ENCODE assay signal across 13 cellular contexts in the genomic region with DNA sequence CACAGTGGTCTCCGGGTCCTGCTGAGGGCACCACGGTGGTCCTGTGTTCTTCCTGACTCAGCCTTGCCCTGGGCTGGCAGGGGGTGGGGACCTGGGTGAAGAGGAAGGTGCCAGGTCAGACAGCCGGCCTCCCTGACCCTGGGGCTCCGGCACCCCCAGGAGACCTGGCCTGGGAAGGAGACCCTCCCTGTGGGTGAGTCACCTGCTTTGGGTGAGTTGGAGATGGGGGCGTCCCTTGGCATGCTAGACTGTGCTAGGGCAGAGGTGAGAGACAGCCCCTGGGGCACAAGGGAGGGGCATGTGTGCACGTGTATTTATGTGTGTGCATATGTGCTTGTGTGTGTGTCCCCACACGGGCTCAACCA. TPM values are rescaled to one million over a fixed set of nuclear protein-coding genes. Genes with fewer than 3 reads are reported as not detected.
DNase-seq lines count a peak whose midpoint lies in the region; ATAC-seq, FAIRE-seq and TF ChIP-seq lines count a peak whose summit lies in the region.
"Had no signal": no experiment of that assay in that cellular context is flagged by ENCODE, and none has a peak within 500 bp of the region (broad histone marks: within the 10 kb centered on the region; RNA-seq: fewer than 3 reads in every experiment).

No MANE protein-coding gene starts in this region.

- peaks cover 85% of the 10 kb centered on the region for H3K4me1 ChIP-seq in A549
- peaks cover 9% of the 10 kb centered on the region for H3K4me1 ChIP-seq in parathyroid adenoma

- DNase-seq in A549 (ENCODE audit: low read depth in 1 of 2, low spot score in 1 of 2) (peak in 1 of 2 experiments; percentile 31), M059J (ENCODE audit: low read depth) (peak; percentile 61), dermis blood vessel endothelial cell (no peak), CD1c-positive myeloid dendritic cell (ENCODE audit: extremely low spot score) (no peak), occipital lobe (lab: John Stamatoyannopoulos, UW) (no peak)
- peak; percentile 34 for DNase-seq in activated naive CD8-positive, alpha-beta T cell treated with anti-CD3 and anti-CD28 coated beads for 36 hours
- DNase-seq: left cardiac atrium, NCI-H146 had no signal

- H2AFZ ChIP-seq in parathyroid adenoma: no peak overlapping the region

- peaks cover 29% of the 10 kb centered on the region for H3K4me1 Mint-ChIP-seq in activated naive CD8-positive, alpha-beta T cell treated with anti-CD3 and anti-CD28 coated beads for 36 hours

- H3K4me3 Mint-ChIP-seq in activated naive CD8-positive, alpha-beta T cell treated with anti-CD3 and anti-CD28 coated beads for 36 hours: no peak overlapping the region

- peak overlapping the region; percentile 92 to 93 for H3K27ac ChIP-seq in A549
- H3K27ac ChIP-seq in parathyroid adenoma: peak overlapping the region; percentile 53
- H3K27ac ChIP-seq: C4-2B had no signal

- H3K36me3 ChIP-seq in parathyroid adenoma (ENCODE audit: control insufficient read depth, insufficient read depth, low read length): no peaks in the 10 kb centered on the region

- POLR2A ChIA-PET in A549 (lab: Yijun Ruan, JAX): no interaction called here

- CTCF ChIA-PET in A549 (lab: Yijun Ruan, JAX): no interaction called here

- no peaks in the 10 kb centered on the region for H3K9me3 Mint-ChIP-seq in activated naive CD8-positive, alpha-beta T cell treated with anti-CD3 and anti-CD28 coated beads for 36 hours
- H3K9me3 Mint-ChIP-seq: natural killer cell treated with Interleukin-12 subunit alpha and Interleukin-12 subunit beta and Interleukin-15 and Interleukin-18, amount 100 ng/mL, for 72 hours had no signal

- H3K36me3 Mint-ChIP-seq in activated naive CD8-positive, alpha-beta T cell treated with anti-CD3 and anti-CD28 coated beads for 36 hours: no peaks in the 10 kb centered on the region
- H3K36me3 Mint-ChIP-seq: natural killer cell treated with Interleukin-12 subunit alpha and Interleukin-12 subunit beta and Interleukin-15 and Interleukin-18, amount 100 ng/mL, for 72 hours had no signal

- no peak for TF ChIP-seq RAD21 in A549 (conservative IDR thresholded peaks at IDR 0.05 in 1 of 2, IDR thresholded peaks at IDR 0.05 in 1 of 2)

- peak overlapping the region; percentile 87 for H3K4me2 ChIP-seq in A549
- peak overlapping the region; percentile 50 for H3K4me2 ChIP-seq in parathyroid adenoma (ENCODE audit: low read length)

- ATAC-seq in A549 (peak; percentile 27 to 40), GM18498 (IDR thresholded peaks at IDR 0.05; ENCODE audit: unreplicated experiment) (no peak)
- ATAC-seq: left cardiac atrium had no signal

- 21% methylated on average over 6 of the region's 7 CpGs for WGBS in A549 (ENCODE audit: missing lambda C conversion rate)

- no peaks in the 10 kb centered on the region for H3K9me3 ChIP-seq in A549
- no peaks in the 10 kb centered on the region for H3K9me3 ChIP-seq in parathyroid adenoma (ENCODE audit: control insufficient read depth, low read length)

- peaks cover 4% of the 10 kb centered on the region for H3K79me2 ChIP-seq in parathyroid adenoma

- no peak overlapping the region for H3K9ac ChIP-seq in parathyroid adenoma

- TF ChIP-seq POLR2A in A549 (IDR thresholded peaks at IDR 0.05; ENCODE audit: low read length): no peak

- H3K27ac Mint-ChIP-seq in activated naive CD8-positive, alpha-beta T cell treated with anti-CD3 and anti-CD28 coated beads for 36 hours: no peak overlapping the region

- H3K4me3 ChIP-seq in A549: peak overlapping the region; percentile 13; the same call in 1 of the 3 replicates
- peak overlapping the region; percentile 41 for H3K4me3 ChIP-seq in parathyroid adenoma (ENCODE audit: low read depth, low read length)

- H3K27me3 Mint-ChIP-seq in activated naive CD8-positive, alpha-beta T cell treated with anti-CD3 and anti-CD28 coated beads for 36 hours: no peaks in the 10 kb centered on the region

- H3K27me3 ChIP-seq in parathyroid adenoma (ENCODE audit: control insufficient read depth, insufficient read depth, low read length): no peaks in the 10 kb centered on the region

- no peak for FAIRE-seq in A549 (lab: Jason Lieb, UNC)
- FAIRE-seq: TTC549 had no signal

- TF ChIP-seq EP300 in A549 (IDR thresholded peaks at IDR 0.05): no peak

- TF ChIP-seq CTCF in A549 (IDR thresholded peaks at IDR 0.05) (no peak), parathyroid adenoma (IDR thresholded peaks at IDR 0.05) (no peak)

TF ChIP-seq in A549, 52 proteins besides CTCF, POLR2A, EP300 and RAD21:
- TF ChIP-seq, protein P1, sequence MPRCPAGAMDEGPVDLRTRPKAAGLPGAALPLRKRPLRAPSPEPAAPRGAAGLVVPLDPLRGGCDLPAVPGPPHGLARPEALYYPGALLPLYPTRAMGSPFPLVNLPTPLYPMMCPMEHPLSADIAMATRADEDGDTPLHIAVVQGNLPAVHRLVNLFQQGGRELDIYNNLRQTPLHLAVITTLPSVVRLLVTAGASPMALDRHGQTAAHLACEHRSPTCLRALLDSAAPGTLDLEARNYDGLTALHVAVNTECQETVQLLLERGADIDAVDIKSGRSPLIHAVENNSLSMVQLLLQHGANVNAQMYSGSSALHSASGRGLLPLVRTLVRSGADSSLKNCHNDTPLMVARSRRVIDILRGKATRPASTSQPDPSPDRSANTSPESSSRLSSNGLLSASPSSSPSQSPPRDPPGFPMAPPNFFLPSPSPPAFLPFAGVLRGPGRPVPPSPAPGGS (IDR thresholded peaks at IDR 0.05): no peak
- no peak for TF ChIP-seq KDM5A (IDR thresholded peaks at IDR 0.05)
- peak; percentile 7; the same call in 1 of the 2 replicates for TF ChIP-seq HOXB13 (CRISPR knock-in tag; IDR thresholded peaks at IDR 0.05; ENCODE audit: low read depth)
- TF ChIP-seq, protein P2, sequence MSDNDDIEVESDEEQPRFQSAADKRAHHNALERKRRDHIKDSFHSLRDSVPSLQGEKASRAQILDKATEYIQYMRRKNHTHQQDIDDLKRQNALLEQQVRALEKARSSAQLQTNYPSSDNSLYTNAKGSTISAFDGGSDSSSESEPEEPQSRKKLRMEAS (IDR thresholded peaks at IDR 0.05): no peak
- no peak for TF ChIP-seq EHMT2 (IDR thresholded peaks at IDR 0.05; ENCODE audit: low read depth)
- no peak for TF ChIP-seq FOSL2 (IDR thresholded peaks at IDR 0.05)
- 0 out of 2 replicates have a peak, but pooled peaks have one; percentile 16 for TF ChIP-seq FOSL2 (CRISPR knock-in tag; IDR thresholded peaks at IDR 0.05)
- TF ChIP-seq NFE2L2 (conservative IDR thresholded peaks at IDR 0.05; ENCODE audit: low read length): no peak
- TF ChIP-seq TFCP2L1 (CRISPR knock-in tag; IDR thresholded peaks at IDR 0.05): no peak
- TF ChIP-seq RFX5 (IDR thresholded peaks at IDR 0.05): no peak

RNA-seq across cellular contexts. Expression of a gene that starts 23.4 kb away (rescaled TPM):
- 19.4 and 23.7 TPM in 2 replicates for polyA plus RNA-seq in A549 (2011; rRNA removed)
- 20.5 and 26.4 TPM in 2 replicates for polyA plus RNA-seq in A549 (2012; cell fraction: cytosol; rRNA removed)
- polyA plus RNA-seq in A549 (2012; cell fraction: nucleus; rRNA removed): 21.7 and 23.4 TPM in 2 replicates
- 16.9 to 25.3 TPM (median 22.3 TPM) in 3 replicates for polyA plus RNA-seq in A549 (2017; fragmentation: RNase III; extraction: RNeasy Plus Mini Kit Qiagen cat#74134 plus additional on column Dnase treatment)
- 39.6 and 39.8 TPM in 2 replicates for polyA minus RNA-seq in A549 (2011; rRNA and poly(A)+ RNA removed)
- total RNA-seq in M059J (2014; rRNA removed; shearing (Covaris generic)): 9.2 and 14.3 TPM in 2 replicates
- under 1 TPM; 0.36 to 0.37 TPM for total RNA-seq in activated naive CD8-positive, alpha-beta T cell treated with anti-CD3 and anti-CD28 coated beads for 36 hours
- total RNA-seq in dermis blood vessel endothelial cell: 19.6 and 35.8 TPM in 2 replicates
- total RNA-seq in occipital lobe: 2.3 TPM

Comparison
In these comparisons a context has a peak if more than half of its experiments do, and no peak if none do; other contexts are left out.
1. DNase-seq: peak in M059J (single experiment) and activated naive CD8-positive, alpha-beta T cell treated with anti-CD3 and anti-CD28 coated beads for 36 hours (single experiment); none in dermis blood vessel endothelial cell (single experiment), CD1c-positive myeloid dendritic cell (single experiment) and occipital lobe (single experiment).